ENCODE assay signal across 3 cellular contexts in the genomic region with DNA sequence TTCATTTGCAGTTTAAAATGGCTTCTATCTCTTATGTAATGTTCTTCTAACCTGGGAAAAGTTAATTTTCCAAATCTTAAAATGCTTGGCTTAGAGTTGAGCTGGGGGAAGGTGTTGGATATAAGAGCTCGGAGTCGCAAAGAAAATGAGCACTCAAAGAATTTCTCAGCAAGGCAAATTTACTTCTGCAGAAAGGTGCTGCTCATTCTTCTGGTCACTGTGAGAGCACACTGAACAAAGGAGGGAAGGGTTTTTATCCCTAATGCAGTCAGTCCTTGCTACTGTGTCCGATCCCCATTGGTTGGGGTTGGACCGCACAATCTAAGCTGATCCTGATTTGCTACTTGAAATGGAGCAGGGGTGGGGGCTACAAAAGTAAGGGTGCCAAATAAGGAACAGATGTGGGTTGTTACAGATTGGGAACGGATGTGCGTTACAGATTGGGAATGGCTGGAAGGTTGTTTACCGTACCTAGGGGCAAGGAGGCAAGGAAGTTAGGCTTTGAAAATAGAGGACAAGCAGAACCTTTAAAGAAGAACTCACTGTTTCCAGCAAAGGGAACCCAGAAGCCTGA.
A peak's percentile ranks its signal among the peaks of the same experiment; 100 is the strongest.
TF ChIP-seq lines count a peak whose summit lies in the region.

No MANE protein-coding gene starts in this region.

TF ChIP-seq in HCT116, 20 proteins besides CTCF, POLR2A, EP300 and RAD21:
- no peak for TF ChIP-seq EZH2 (IDR thresholded peaks at IDR 0.05)
- TF ChIP-seq, protein P1, sequence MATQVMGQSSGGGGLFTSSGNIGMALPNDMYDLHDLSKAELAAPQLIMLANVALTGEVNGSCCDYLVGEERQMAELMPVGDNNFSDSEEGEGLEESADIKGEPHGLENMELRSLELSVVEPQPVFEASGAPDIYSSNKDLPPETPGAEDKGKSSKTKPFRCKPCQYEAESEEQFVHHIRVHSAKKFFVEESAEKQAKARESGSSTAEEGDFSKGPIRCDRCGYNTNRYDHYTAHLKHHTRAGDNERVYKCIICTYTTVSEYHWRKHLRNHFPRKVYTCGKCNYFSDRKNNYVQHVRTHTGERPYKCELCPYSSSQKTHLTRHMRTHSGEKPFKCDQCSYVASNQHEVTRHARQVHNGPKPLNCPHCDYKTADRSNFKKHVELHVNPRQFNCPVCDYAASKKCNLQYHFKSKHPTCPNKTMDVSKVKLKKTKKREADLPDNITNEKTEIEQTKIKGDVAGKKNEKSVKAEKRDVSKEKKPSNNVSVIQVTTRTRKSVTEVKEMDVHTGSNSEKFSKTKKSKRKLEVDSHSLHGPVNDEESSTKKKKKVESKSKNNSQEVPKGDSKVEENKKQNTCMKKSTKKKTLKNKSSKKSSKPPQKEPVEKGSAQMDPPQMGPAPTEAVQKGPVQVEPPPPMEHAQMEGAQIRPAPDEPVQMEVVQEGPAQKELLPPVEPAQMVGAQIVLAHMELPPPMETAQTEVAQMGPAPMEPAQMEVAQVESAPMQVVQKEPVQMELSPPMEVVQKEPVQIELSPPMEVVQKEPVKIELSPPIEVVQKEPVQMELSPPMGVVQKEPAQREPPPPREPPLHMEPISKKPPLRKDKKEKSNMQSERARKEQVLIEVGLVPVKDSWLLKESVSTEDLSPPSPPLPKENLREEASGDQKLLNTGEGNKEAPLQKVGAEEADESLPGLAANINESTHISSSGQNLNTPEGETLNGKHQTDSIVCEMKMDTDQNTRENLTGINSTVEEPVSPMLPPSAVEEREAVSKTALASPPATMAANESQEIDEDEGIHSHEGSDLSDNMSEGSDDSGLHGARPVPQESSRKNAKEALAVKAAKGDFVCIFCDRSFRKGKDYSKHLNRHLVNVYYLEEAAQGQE (IDR thresholded peaks at IDR 0.05; ENCODE audit: low read depth), result no peak
- TF ChIP-seq, protein P2, sequence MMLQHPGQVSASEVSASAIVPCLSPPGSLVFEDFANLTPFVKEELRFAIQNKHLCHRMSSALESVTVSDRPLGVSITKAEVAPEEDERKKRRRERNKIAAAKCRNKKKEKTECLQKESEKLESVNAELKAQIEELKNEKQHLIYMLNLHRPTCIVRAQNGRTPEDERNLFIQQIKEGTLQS (IDR thresholded peaks at IDR 0.05), result no peak
- peak; percentile 98 for TF ChIP-seq CBX3 (IDR thresholded peaks at IDR 0.05; ENCODE audit: low read depth)
- TF ChIP-seq FOSL1 (IDR thresholded peaks at IDR 0.05; ENCODE audit: low read depth), result no peak
- no peak for TF ChIP-seq EGR1 (IDR thresholded peaks at IDR 0.05; ENCODE audit: low read depth)
- no peak for TF ChIP-seq SP1 (IDR thresholded peaks at IDR 0.05; ENCODE audit: low read depth)

TF ChIP-seq in Ishikawa, 13 proteins besides CTCF, POLR2A, EP300 and RAD21:
- no peak for TF ChIP-seq CEBPB (IDR thresholded peaks at IDR 0.05)
- TF ChIP-seq, protein P3, sequence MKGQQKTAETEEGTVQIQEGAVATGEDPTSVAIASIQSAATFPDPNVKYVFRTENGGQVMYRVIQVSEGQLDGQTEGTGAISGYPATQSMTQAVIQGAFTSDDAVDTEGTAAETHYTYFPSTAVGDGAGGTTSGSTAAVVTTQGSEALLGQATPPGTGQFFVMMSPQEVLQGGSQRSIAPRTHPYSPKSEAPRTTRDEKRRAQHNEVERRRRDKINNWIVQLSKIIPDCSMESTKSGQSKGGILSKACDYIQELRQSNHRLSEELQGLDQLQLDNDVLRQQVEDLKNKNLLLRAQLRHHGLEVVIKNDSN (IDR thresholded peaks at IDR 0.05), result 0 out of 2 replicates have a peak, but pooled peaks have one; percentile 32

TF ChIP-seq in GM12878, 131 proteins besides CTCF, POLR2A, EP300 and RAD21:
- TF ChIP-seq CBX5 (IDR thresholded peaks at IDR 0.05; ENCODE audit: low read depth), result peak; percentile 80; the same call in 1 of the 2 replicates
- TF ChIP-seq, protein P1 (IDR thresholded peaks at IDR 0.05; ENCODE audit: low read depth, low read length), result no peak
- TF ChIP-seq FOXM1 (IDR thresholded peaks at IDR 0.05; ENCODE audit: low read depth, low read length), result no peak
- no peak for TF ChIP-seq RELA (IDR thresholded peaks at IDR 0.05; ENCODE audit: borderline replicate concordance, partially characterized antibody)
